ENCODE assay signal across 12 cellular contexts in genomic region chr17:44565866-44566443, GRCh38. TPM values are rescaled to one million over a fixed set of nuclear protein-coding genes. Genes with fewer than 3 reads are reported as not detected.
DNase-seq lines count a peak whose midpoint lies in the region; ATAC-seq, FAIRE-seq and TF ChIP-seq lines count a peak whose summit lies in the region.
"Had no signal": no experiment of that assay in that cellular context is flagged by ENCODE, and none has a peak within 500 bp of the region (broad histone marks: within the 10 kb centered on the region; RNA-seq: fewer than 3 reads in every experiment).

No MANE protein-coding gene starts in this region.

- intact Hi-C loops in aorta (cut with DNase I): no loop called here

- WGBS in small intestine, 3 donors: 81 to 85% (median 83%) methylated on average over 14 of the region's 14 CpGs
- 88 to 89% methylated on average over 14 of the region's 14 CpGs for WGBS in aorta, 2 donors

- ATAC-seq in HG02763 (IDR thresholded peaks at IDR 0.05; ENCODE audit: unreplicated experiment): no peak
- no peak for ATAC-seq in aorta (ENCODE audit: low FRiP score)
- ATAC-seq: activated T-cell treated with anti-CD3 and anti-CD28 coated beads, Interleukin-2, amount 50 U/mL, for 72 hours had no signal

- DNase-seq in AG10803 (ENCODE audit: low read depth) (no peak), GM13977 (ENCODE audit: low spot score) (no peak), kidney epithelial cell (ENCODE audit: low read depth) (no peak), small intestine (no peak), aorta (no peak)
- DNase-seq in activated CD8-positive, alpha-beta memory T cell treated with anti-CD3 and anti-CD28 coated beads for 24 hours: no peak
- DNase-seq: activated T-cell treated with anti-CD3 and anti-CD28 coated beads, Interleukin-2, amount 50 U/mL, for 72 hours; DMS153; GM23248; head of caudate nucleus had no signal

- no peaks in the 10 kb centered on the region for H3K36me3 ChIP-seq in kidney epithelial cell (ENCODE audit: control insufficient read depth, insufficient read depth, low read length)
- H3K36me3 ChIP-seq in small intestine (ENCODE audit: control insufficient read depth in 2 of 2, insufficient read depth in 2 of 2, low read length in 2 of 2): no peaks in the 10 kb centered on the region
- no peaks in the 10 kb centered on the region for H3K36me3 ChIP-seq in aorta (ENCODE audit: control insufficient read depth in 1 of 2, insufficient read depth in 2 of 2, low read length in 1 of 2)

- no peak for FAIRE-seq in small intestine (lab: Jason Lieb, UNC)

- H3K27me3 ChIP-seq in kidney epithelial cell (ENCODE audit: control insufficient read depth, insufficient read depth, low read length): no peaks in the 10 kb centered on the region
- H3K27me3 ChIP-seq in small intestine (ENCODE audit: control insufficient read depth in 2 of 2, insufficient read depth in 2 of 2, low read length in 2 of 2): peaks cover 0 to 3% of the 10 kb centered on the region in 2 donors
- no peaks in the 10 kb centered on the region for H3K27me3 ChIP-seq in aorta (ENCODE audit: control insufficient read depth in 1 of 2, insufficient read depth in 2 of 2, low read length in 1 of 2)

- in situ Hi-C loops in GM13977 (cut with MboI; ENCODE audit: low pct_unique_long_range_greater_than_20kb, low sequenced_read_pairs, unreplicated experiment): no loop called here

- H3K9me3 ChIP-seq in small intestine (ENCODE audit: control insufficient read depth, low read depth) (no peaks in the 10 kb centered on the region), aorta (ENCODE audit: control insufficient read depth, low read length) (peaks cover 3% of the 10 kb centered on the region)

- H3K27ac ChIP-seq in small intestine (ENCODE audit: low read depth in 1 of 2, low read length in 1 of 2) (no peak overlapping the region), aorta (ENCODE audit: low read depth in 1 of 2, low read length in 2 of 2) (no peak overlapping the region)
- H3K27ac ChIP-seq: GM23248 had no signal

- H3K4me1 ChIP-seq in small intestine (ENCODE audit: control insufficient read depth in 2 of 2, insufficient read depth in 1 of 2, low read depth in 1 of 2, low read length in 1 of 2) (no peaks in the 10 kb centered on the region), aorta (ENCODE audit: control insufficient read depth in 1 of 2, insufficient read depth in 2 of 2, low read length in 2 of 2) (no peaks in the 10 kb centered on the region)

- TF ChIP-seq CTCF in AG10803 (conservative IDR thresholded peaks at IDR 0.05; ENCODE audit: low read length) (peak; percentile 47), GM13977 (IDR thresholded peaks at IDR 0.05; ENCODE audit: extremely low read depth, insufficient read depth, missing control alignments) (peak; percentile 28), WI38 (IDR thresholded peaks at IDR 0.05; ENCODE audit: low read depth, low read length) (peak; percentile 51), kidney epithelial cell (IDR thresholded peaks at IDR 0.05; ENCODE audit: insufficient read depth, low read length, poor library complexity, severe bottlenecking) (peak; percentile 37)

- H3K4me3 ChIP-seq in AG10803 (ENCODE audit: low read length): no peak overlapping the region
- no peak overlapping the region for H3K4me3 ChIP-seq in WI38 (ENCODE audit: low read depth, low read length)
- no peak overlapping the region for H3K4me3 ChIP-seq in kidney epithelial cell (ENCODE audit: low read depth, low read length)
- no peak overlapping the region for H3K4me3 ChIP-seq in small intestine (ENCODE audit: low read depth in 1 of 2, low read length in 2 of 2)
- H3K4me3 ChIP-seq in aorta (ENCODE audit: low read length in 2 of 2): no peak overlapping the region
- H3K4me3 ChIP-seq: GM23248 had no signal

RNA-seq across cellular contexts. Expression of gene FZD2, which starts 8.7 kb away (rescaled TPM):
- total RNA-seq in kidney epithelial cell (8.1 and 11.2 TPM in 2 replicates), aorta (10 to 100 TPM in 1 of 2 donors, 1 to 10 TPM in 1; 7.4 to 22.1 TPM)
- polyA plus RNA-seq in small intestine (under 1 TPM in 1 of 3 donors, not detected in 2; 0.79 TPM), aorta (1 to 10 TPM; 3.9 to 9.8 TPM)
